ENCODE assay signal across 1 cellular context in genomic region chr2:183125659-183126341, GRCh38.
A peak's percentile ranks its signal among the peaks of the same experiment; 100 is the strongest.
TF ChIP-seq lines count a peak whose summit lies in the region.

No MANE protein-coding gene starts in this region.

TF ChIP-seq in HepG2, 621 proteins besides CTCF, POLR2A, EP300 and RAD21 (continued from another document):
- TF ChIP-seq MXI1 (IDR thresholded peaks at IDR 0.05; ENCODE audit: borderline replicate concordance, low read depth, low read length), result no peak
- no peak for TF ChIP-seq ZFP41 (CRISPR knock-in tag; IDR thresholded peaks at IDR 0.05; ENCODE audit: borderline replicate concordance)
- peak; percentile 75; the same call in 1 of the 2 replicates for TF ChIP-seq ZBTB38 (CRISPR knock-in tag; IDR thresholded peaks at IDR 0.05)
- TF ChIP-seq ASH2L (IDR thresholded peaks at IDR 0.05; ENCODE audit: insufficient read length, low read depth, low read length), result no peak
- TF ChIP-seq, protein P1, sequence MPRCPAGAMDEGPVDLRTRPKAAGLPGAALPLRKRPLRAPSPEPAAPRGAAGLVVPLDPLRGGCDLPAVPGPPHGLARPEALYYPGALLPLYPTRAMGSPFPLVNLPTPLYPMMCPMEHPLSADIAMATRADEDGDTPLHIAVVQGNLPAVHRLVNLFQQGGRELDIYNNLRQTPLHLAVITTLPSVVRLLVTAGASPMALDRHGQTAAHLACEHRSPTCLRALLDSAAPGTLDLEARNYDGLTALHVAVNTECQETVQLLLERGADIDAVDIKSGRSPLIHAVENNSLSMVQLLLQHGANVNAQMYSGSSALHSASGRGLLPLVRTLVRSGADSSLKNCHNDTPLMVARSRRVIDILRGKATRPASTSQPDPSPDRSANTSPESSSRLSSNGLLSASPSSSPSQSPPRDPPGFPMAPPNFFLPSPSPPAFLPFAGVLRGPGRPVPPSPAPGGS (CRISPR knock-in tag; IDR thresholded peaks at IDR 0.05), result no peak
- TF ChIP-seq KLF6 (CRISPR knock-in tag; IDR thresholded peaks at IDR 0.05), result no peak
- peak; percentile 84 for TF ChIP-seq ZMYM3 (CRISPR knock-in tag; IDR thresholded peaks at IDR 0.05)
- 0 out of 2 replicates have a peak, but pooled peaks have one; percentile 24 for TF ChIP-seq ZNF292 (CRISPR knock-in tag; IDR thresholded peaks at IDR 0.05; ENCODE audit: borderline replicate concordance, low read depth)
- no peak for TF ChIP-seq KLF11 (CRISPR knock-in tag; IDR thresholded peaks at IDR 0.05)
- no peak for TF ChIP-seq FLYWCH1 (CRISPR knock-in tag; IDR thresholded peaks at IDR 0.05)
- no peak for TF ChIP-seq TCF7 (IDR thresholded peaks at IDR 0.05; ENCODE audit: low read depth)
- 0 out of 2 replicates have a peak, but pooled peaks have one; percentile 56 for TF ChIP-seq NFIB (CRISPR knock-in tag; IDR thresholded peaks at IDR 0.05; ENCODE audit: borderline replicate concordance)
- TF ChIP-seq HMGXB3 (CRISPR knock-in tag; IDR thresholded peaks at IDR 0.05; ENCODE audit: borderline replicate concordance), result no peak
- no peak for TF ChIP-seq CBX5 (CRISPR knock-in tag; IDR thresholded peaks at IDR 0.05; ENCODE audit: borderline replicate concordance)
- TF ChIP-seq ZNF605 (CRISPR knock-in tag; IDR thresholded peaks at IDR 0.05), result no peak
- TF ChIP-seq SSRP1 (CRISPR knock-in tag; IDR thresholded peaks at IDR 0.05), result no peak
- no peak for TF ChIP-seq E2F5 (CRISPR knock-in tag; conservative IDR thresholded peaks at IDR 0.05)
- no peak for TF ChIP-seq ZNF501 (CRISPR knock-in tag; IDR thresholded peaks at IDR 0.05)
- no peak for TF ChIP-seq TBX3 (IDR thresholded peaks at IDR 0.05; ENCODE audit: borderline replicate concordance)
TF ChIP-seq in HepG2: peak in this region for 7.
